ENCODE assay signal across 1 cellular context in genomic region chr19:17309962-17310461, GRCh38.
TF ChIP-seq lines count a peak whose summit lies in the region.

No MANE protein-coding gene starts in this region.

TF ChIP-seq in K562, 482 proteins besides CTCF, POLR2A, EP300 and RAD21 (continues in another document):
- TF ChIP-seq NR2C2 (CRISPR knock-in tag; IDR thresholded peaks at IDR 0.05), result peak; percentile 74
- TF ChIP-seq NR2C2 (tag; IDR thresholded peaks at IDR 0.05), result no peak; the same call in none of the 2 replicates
- no peak for TF ChIP-seq TEAD1 (CRISPR knock-in tag; IDR thresholded peaks at IDR 0.05)
- no peak for TF ChIP-seq BRD9 (IDR thresholded peaks at IDR 0.05; ENCODE audit: low read depth, partially characterized antibody)
- no peak for TF ChIP-seq ZNF511 (CRISPR knock-in tag; IDR thresholded peaks at IDR 0.05)
- no peak for TF ChIP-seq IRF9 (tag; IDR thresholded peaks at IDR 0.05)
- TF ChIP-seq ZBTB12 (CRISPR knock-in tag; IDR thresholded peaks at IDR 0.05), result peak; percentile 66; the same call in 1 of the 2 replicates
- TF ChIP-seq ZBTB40 (IDR thresholded peaks at IDR 0.05), result peak; percentile 90
- no peak for TF ChIP-seq ZBTB40 (CRISPR knock-in tag; IDR thresholded peaks at IDR 0.05)
- peak; percentile 80; the same call in 1 of the 2 replicates for TF ChIP-seq MTA1 (IDR thresholded peaks at IDR 0.05; ENCODE audit: borderline replicate concordance)
- no peak for TF ChIP-seq ZNF395 (CRISPR knock-in tag; IDR thresholded peaks at IDR 0.05)
- TF ChIP-seq ZBTB7A (IDR thresholded peaks at IDR 0.05; ENCODE audit: borderline replicate concordance, control insufficient read depth, low read depth, low read length), result peak; percentile 92
- TF ChIP-seq ZNF232 (CRISPR knock-in tag; IDR thresholded peaks at IDR 0.05), result 0 out of 2 replicates have a peak, but pooled peaks have one; percentile 31
- TF ChIP-seq HMG20B (CRISPR knock-in tag; IDR thresholded peaks at IDR 0.05), result no peak
- no peak; the same call in 1 of the 2 replicates for TF ChIP-seq ATF1 (CRISPR knock-in tag; IDR thresholded peaks at IDR 0.05)
- peak; percentile 44; the same call in 1 of the 2 replicates for TF ChIP-seq ATF1 (tag; IDR thresholded peaks at IDR 0.05)
- TF ChIP-seq E2F8 (IDR thresholded peaks at IDR 0.05; ENCODE audit: low read depth, partially characterized antibody), result peak; percentile 58
- peak; percentile 96; the same call in 1 of the 2 replicates for TF ChIP-seq NR2C1 (IDR thresholded peaks at IDR 0.05)
- no peak; the same call in none of the 2 replicates for TF ChIP-seq NR2C1 (tag; IDR thresholded peaks at IDR 0.05)
- no peak for TF ChIP-seq ETV1 (tag; conservative IDR thresholded peaks at IDR 0.05; ENCODE audit: low read depth)
- TF ChIP-seq MNT (conservative IDR thresholded peaks at IDR 0.05), result no peak
- no peak for TF ChIP-seq ETV5 (CRISPR knock-in tag; IDR thresholded peaks at IDR 0.05; ENCODE audit: low read depth)
- TF ChIP-seq SIN3B (IDR thresholded peaks at IDR 0.05; ENCODE audit: low read depth), result peak; percentile 11; the same call in 1 of the 2 replicates
- TF ChIP-seq PHF8 (IDR thresholded peaks at IDR 0.05; ENCODE audit: borderline replicate concordance, low read length), result 0 out of 2 replicates have a peak, but pooled peaks have one; percentile 23
- no peak for TF ChIP-seq HDAC2 (IDR thresholded peaks at IDR 0.05)
- TF ChIP-seq ZBTB11 (CRISPR knock-in tag; IDR thresholded peaks at IDR 0.05), result peak in 2 of 3 experiments; percentile 79 to 97; a peak in 4 of 6 replicates
- no peak for TF ChIP-seq E2F6 (IDR thresholded peaks at IDR 0.05; ENCODE audit: borderline replicate concordance in 1 of 2, extremely low read depth in 1 of 2, insufficient read depth in 1 of 2, insufficient read length in 1 of 2, low read depth in 1 of 2, low read length in 1 of 2, poor library complexity in 1 of 2, severe bottlenecking in 1 of 2)
- TF ChIP-seq DEAF1 (CRISPR knock-in tag; IDR thresholded peaks at IDR 0.05), result no peak
- TF ChIP-seq KDM1A (IDR thresholded peaks at IDR 0.05), result no peak
- no peak for TF ChIP-seq HDAC1 (IDR thresholded peaks at IDR 0.05)
- TF ChIP-seq FOXM1 (IDR thresholded peaks at IDR 0.05; ENCODE audit: low read depth), result no peak
- TF ChIP-seq FOXM1 (CRISPR knock-in tag; IDR thresholded peaks at IDR 0.05; ENCODE audit: low read depth), result no peak
